Comparison of ENCODE assay signal across 22 cellular contexts in genomic region chr4:126807132-126807531, GRCh38.
DNase-seq lines count a peak whose midpoint lies in the region; ATAC-seq, FAIRE-seq and TF ChIP-seq lines count a peak whose summit lies in the region.
"Had no signal": no experiment of that assay in that cellular context is flagged by ENCODE, and none has a peak within 500 bp of the region (broad histone marks: within the 10 kb centered on the region; RNA-seq: fewer than 3 reads in every experiment).

No MANE protein-coding gene starts in this region.

- no peak overlapping the region for H3K9ac ChIP-seq in mammary epithelial cell (ENCODE audit: insufficient read depth, low read length)

- H3K36me3 ChIP-seq in mammary epithelial cell (ENCODE audit: insufficient read depth, low read length), result no peaks in the 10 kb centered on the region
- H3K36me3 ChIP-seq: colonic mucosa, heart right ventricle, uterus had no signal

- no peak for FAIRE-seq in H54 (lab: Jason Lieb, UNC)
- FAIRE-seq: endometrium, HepG2 had no signal

- no peak overlapping the region for H3K4me3 ChIP-seq in mammary epithelial cell (replicated peaks in 1 of 3; ENCODE audit: insufficient read depth in 1 of 3, low read depth in 2 of 3, low read length in 3 of 3)
- H3K4me3 ChIP-seq: colonic mucosa, heart right ventricle, mucosa of descending colon, uterus had no signal

- no peak overlapping the region for H3K4me2 ChIP-seq in mammary epithelial cell (ENCODE audit: insufficient read depth, low read depth, low read length)

- CTCF ChIA-PET in mammary epithelial cell (lab: Charles Lee; ENCODE audit: low non-redundant PET), result no interaction called here

- no peaks in the 10 kb centered on the region for H3K4me1 ChIP-seq in mammary epithelial cell (ENCODE audit: insufficient read depth, low read length)
- H3K4me1 ChIP-seq: colonic mucosa, heart right ventricle, uterus had no signal

- H3K27me3 ChIP-seq in mammary epithelial cell (ENCODE audit: insufficient read depth, low read length), result no peaks in the 10 kb centered on the region
- H3K27me3 ChIP-seq: colonic mucosa, heart right ventricle, uterus had no signal

- H3K27ac ChIP-seq in mammary epithelial cell (ENCODE audit: insufficient read depth, low read depth, low read length), result no peak overlapping the region
- H3K27ac ChIP-seq: C4-2B, colonic mucosa, heart right ventricle, HL-60, uterus had no signal

- no peak for ATAC-seq in GM21529 (IDR thresholded peaks at IDR 0.05; ENCODE audit: unreplicated experiment)
- ATAC-seq in left lobe of liver, result no peak
- ATAC-seq: activated CD8-positive, alpha-beta T cell treated with anti-CD3 and anti-CD28 coated beads for 36 hours; HepG2; mucosa of descending colon; stimulated activated memory B cell treated with anti-CD40 and anti-IgM and Interleukin-4, amounts not matched to agents 10 μg/mL and 1 μg/mL and 100 μg/mL, for 72 hours had no signal

- 46% methylated on average over 1 of the region's 1 CpG for WGBS in mammary epithelial cell (ENCODE audit: low coverage, missing lambda C conversion rate)

- no TSS peak for BruUV-seq in mammary epithelial cell (replicated peaks; lab: Mats Ljungman, UMichigan)

- H4K20me1 ChIP-seq in mammary epithelial cell (ENCODE audit: insufficient read depth, low read length), result no peaks in the 10 kb centered on the region

- no peak for TF ChIP-seq POLR2A in H54 (IDR thresholded peaks at IDR 0.05; ENCODE audit: low read depth, low read length)

- no peaks in the 10 kb centered on the region for H3K79me2 ChIP-seq in mammary epithelial cell (ENCODE audit: insufficient read depth, low read length)

- H3K4me3 Mint-ChIP-seq in HFFc6, result no peak overlapping the region
- H3K4me3 Mint-ChIP-seq: activated CD8-positive, alpha-beta T cell treated with anti-CD3 and anti-CD28 coated beads for 36 hours; brain; stimulated activated memory B cell treated with anti-CD40 and anti-IgM and Interleukin-4, amounts not matched to agents 10 μg/mL and 1 μg/mL and 100 μg/mL, for 72 hours had no signal

- no peak for TF ChIP-seq CTCF in HFFc6 (IDR thresholded peaks at IDR 0.05)
- TF ChIP-seq CTCF in mammary epithelial cell (conservative IDR thresholded peaks at IDR 0.05 in 1 of 2, IDR thresholded peaks at IDR 0.05 in 1 of 2; ENCODE audit: extremely low read depth in 1 of 2, insufficient read depth in 1 of 2, low read depth in 1 of 2, low read length in 2 of 2), result no peak

- intact Hi-C loops in mammary epithelial cell (cut with micrococcal nuclease), result no loop called here

- in situ Hi-C loops in mammary epithelial cell (cut with MboI; ENCODE audit: low sequenced_read_pairs in 2 of 2), result no loop called here

- H3K36me3 Mint-ChIP-seq in HFFc6 (ENCODE audit: low read depth), result no peaks in the 10 kb centered on the region
- H3K36me3 Mint-ChIP-seq: brain; stimulated activated memory B cell treated with anti-CD40 and anti-IgM and Interleukin-4, amounts not matched to agents 10 μg/mL and 1 μg/mL and 100 μg/mL, for 72 hours had no signal

- H3K27ac Mint-ChIP-seq in HFFc6, result no peak overlapping the region
- H3K27ac Mint-ChIP-seq: activated CD8-positive, alpha-beta T cell treated with anti-CD3 and anti-CD28 coated beads for 36 hours; stimulated activated memory B cell treated with anti-CD40 and anti-IgM and Interleukin-4, amounts not matched to agents 10 μg/mL and 1 μg/mL and 100 μg/mL, for 72 hours had no signal

- no peaks in the 10 kb centered on the region for H3K9me3 ChIP-seq in mammary epithelial cell (replicated peaks; ENCODE audit: insufficient read depth, low read length)
- H3K9me3 ChIP-seq: colonic mucosa, heart right ventricle, uterus had no signal

- H3K9me3 Mint-ChIP-seq in HFFc6, result no peaks in the 10 kb centered on the region
- H3K9me3 Mint-ChIP-seq: brain had no signal

- H3K27me3 Mint-ChIP-seq in HFFc6 (ENCODE audit: insufficient read depth), result no peaks in the 10 kb centered on the region
- H3K27me3 Mint-ChIP-seq: activated CD8-positive, alpha-beta T cell treated with anti-CD3 and anti-CD28 coated beads for 36 hours; brain; stimulated activated memory B cell treated with anti-CD40 and anti-IgM and Interleukin-4, amounts not matched to agents 10 μg/mL and 1 μg/mL and 100 μg/mL, for 72 hours had no signal

- H3K4me1 Mint-ChIP-seq in HFFc6 (ENCODE audit: low read depth), result peaks cover 13% of the 10 kb centered on the region
- H3K4me1 Mint-ChIP-seq: stimulated activated memory B cell treated with anti-CD40 and anti-IgM and Interleukin-4, amounts not matched to agents 10 μg/mL and 1 μg/mL and 100 μg/mL, for 72 hours had no signal

- DNase-seq in COLO829 (ENCODE audit: low spot score), result peak; percentile 6
- DNase-seq in HFFc6, result peak; percentile 37
- peak; percentile 29 for DNase-seq in mammary epithelial cell
- DNase-seq in islet precursor cell, result peak; percentile 85
- no peak for DNase-seq in NCI-H524 treated with DMSO at 0.1 percent for 48 hours (lab: John Stamatoyannopoulos, UW)
- DNase-seq in H54 (ENCODE audit: insufficient read length, low spot score), result no peak
- DNase-seq in left lobe of liver (ENCODE audit: low spot score), result no peak
- DNase-seq: activated CD4-positive, CD25-positive, alpha-beta regulatory T cell treated with anti-CD3 and anti-CD28 coated beads, Interleukin-2, amount 50 U/mL, for 72 hours; activated CD8-positive, alpha-beta T cell treated with anti-CD3 and anti-CD28 coated beads for 36 hours; activated gamma-delta T cell treated with Interleukin-2 at 50 U/mL for 16 hours; colonic mucosa; heart right ventricle; mucosa of descending colon; NCI-H1417; uterus had no signal

- dilution Hi-C loops in mammary epithelial cell (cut with HindIII; ENCODE audit: low sequenced_read_pairs), result no loop called here

- H2AFZ ChIP-seq in mammary epithelial cell (ENCODE audit: low read depth, low read length), result peak overlapping the region; percentile 63

Comparison
In these comparisons a context has a peak if more than half of its experiments do, and no peak if none do; other contexts are left out.
1. DNase-seq: peak in COLO829 (single experiment), HFFc6 (single experiment), mammary epithelial cell (single experiment) and islet precursor cell (single experiment); none in NCI-H524 treated with DMSO at 0.1 percent for 48 hours (single experiment), H54 (single experiment) and left lobe of liver (single experiment).